ENCODE assay signal across 8 cellular contexts in the genomic region with DNA sequence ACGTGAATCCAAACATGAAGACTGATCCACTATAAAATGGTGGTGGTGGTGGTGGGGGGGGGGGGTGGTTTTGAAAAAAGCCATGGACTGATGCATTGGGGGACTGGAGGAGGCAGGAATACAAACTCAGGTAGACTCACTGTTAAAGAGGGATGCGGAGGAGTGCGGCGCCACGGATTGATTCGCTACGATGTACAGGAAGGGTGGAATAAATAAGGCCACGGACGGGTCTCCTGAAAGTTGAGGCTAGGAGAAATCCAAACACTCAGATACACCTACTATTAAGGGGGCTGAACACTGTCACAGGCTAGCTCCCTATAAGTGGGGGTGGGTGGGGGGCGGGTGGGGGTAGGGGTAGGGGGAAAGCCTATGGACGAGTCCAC. TPM values are rescaled to one million over a fixed set of nuclear protein-coding genes. Genes with fewer than 3 reads are reported as not detected.
DNase-seq lines count a peak whose midpoint lies in the region; ATAC-seq and TF ChIP-seq lines count a peak whose summit lies in the region.

No MANE protein-coding gene starts in this region.

- TF ChIP-seq CTCF in heart left ventricle (IDR thresholded peaks at IDR 0.05) (no peak), astrocyte of the cerebellum (IDR thresholded peaks at IDR 0.05; ENCODE audit: low read depth, low read length, missing control alignments) (no peak), uterus (IDR thresholded peaks at IDR 0.05) (no peak)

- no peak for ATAC-seq in heart left ventricle
- ATAC-seq in left ventricle myocardium superior: no peak
- ATAC-seq in memory B cell (ENCODE audit: low read depth): no peak
- no peak for ATAC-seq in HG02885 (IDR thresholded peaks at IDR 0.05; ENCODE audit: poor library complexity, unreplicated experiment)

- DNase-seq in heart left ventricle: no peak
- no peak for DNase-seq in left ventricle myocardium superior
- DNase-seq in astrocyte of the cerebellum (ENCODE audit: low read depth): no peak
- no peak for DNase-seq in memory B cell (ENCODE audit: low spot score in 2 of 2)
- no peak for DNase-seq in uterus
- DNase-seq in NCI-H1105 treated with DMSO at 0.1 percent for 48 hours (lab: John Stamatoyannopoulos, UW): no peak
- no peak for DNase-seq in NCI-H2081 (lab: John Stamatoyannopoulos, UW)

- H3K27ac ChIP-seq in heart left ventricle: peak overlapping the region in 11 of 12 donors; percentile 47 to 93 (median 82)
- peak overlapping the region; percentile 78 to 89 for H3K27ac ChIP-seq in uterus

- H3K36me3 Mint-ChIP-seq in memory B cell: peaks cover 11% of the 10 kb centered on the region

- H3K4me1 ChIP-seq in heart left ventricle: peaks cover 0 to 17% (median 6%) of the 10 kb centered on the region in 12 donors
- no peaks in the 10 kb centered on the region for H3K4me1 ChIP-seq in uterus

- 1 to 37% (median 18%) methylated on average over 11 of the region's 11 CpGs for WGBS in heart left ventricle, 4 donors

- peak overlapping the region; percentile 90 for H3K4me3 Mint-ChIP-seq in memory B cell

- H3K27me3 ChIP-seq in heart left ventricle: peaks cover 0 to 4% (median 0%) of the 10 kb centered on the region in 9 donors
- no peaks in the 10 kb centered on the region for H3K27me3 ChIP-seq in uterus

- H3K4me3 ChIP-seq in heart left ventricle: peak overlapping the region; percentile 39 to 90 (median 70)
- peak overlapping the region; percentile 66 for H3K4me3 ChIP-seq in astrocyte of the cerebellum (ENCODE audit: low read depth, low read length)
- peak overlapping the region; percentile 55 to 75 for H3K4me3 ChIP-seq in uterus

- in situ Hi-C loops in astrocyte of the cerebellum (cut with HindIII; ENCODE audit: low sequenced_read_pairs): no loop called here

- H3K27ac Mint-ChIP-seq in memory B cell: peak overlapping the region; percentile 89

- H3K9me3 Mint-ChIP-seq in memory B cell: no peaks in the 10 kb centered on the region

- TF ChIP-seq POLR2A in heart left ventricle (IDR thresholded peaks at IDR 0.05) (no peak), uterus (IDR thresholded peaks at IDR 0.05) (no peak)

- intact Hi-C loops in heart left ventricle (cut with DNase I): loop anchor here in 8 of 10 donors (5.0 to 10.0 kb wide), 9 partner anchors 65 to 457 kb away; a partner anchor contains a TSS
- intact Hi-C loops in left ventricle myocardium superior (cut with micrococcal nuclease): no loop called here
- intact Hi-C loops in uterus (cut with DNase I; ENCODE audit: low total_unique reads): no loop called here

- H3K4me1 Mint-ChIP-seq in memory B cell: peaks cover 20% of the 10 kb centered on the region

- H3K36me3 ChIP-seq in heart left ventricle (peaks cover 0 to 23% (median 6%) of the 10 kb centered on the region in 9 donors), uterus (no peaks in the 10 kb centered on the region)

- H3K9me3 ChIP-seq in heart left ventricle (no peaks in the 10 kb centered on the region), uterus (no peaks in the 10 kb centered on the region)

- H3K27me3 Mint-ChIP-seq in memory B cell: no peaks in the 10 kb centered on the region

RNA-seq across cellular contexts. Expression of a gene that starts 0.6 kb away (rescaled TPM):
- total RNA-seq in heart left ventricle (10 to 100 TPM; 23.7 to 35.3 (median 29.7) TPM), left ventricle myocardium superior (24.5 TPM), uterus (10 to 100 TPM; 18.2 to 34.2 (median 25.6) TPM)
- 10 to 100 TPM in 1 of 2 donors, 1 to 10 TPM in 1; 9.9 to 67.2 TPM for polyA plus RNA-seq in heart left ventricle

RNA-seq across cellular contexts. Expression of a gene that starts 9.2 kb away (rescaled TPM):
- 100 to 1,000 TPM in 3 of 9 donors, 10 to 100 TPM in 6; 74.4 to 132 (median 96.5) TPM for total RNA-seq in heart left ventricle
- 100 to 1,000 TPM; 113 to 193 TPM for polyA plus RNA-seq in heart left ventricle
- total RNA-seq in left ventricle myocardium superior: 86.5 TPM
- 100 to 1,000 TPM in 2 of 4 donors, 10 to 100 TPM in 2; 58.2 to 900 (median 216) TPM for total RNA-seq in uterus

RNA-seq across cellular contexts. Expression of a gene that starts 20.0 kb away (rescaled TPM):
- total RNA-seq in heart left ventricle (10 to 100 TPM in 2 of 9 donors, 1 to 10 TPM in 6, under 1 TPM in 1; 0.98 to 24.7 (median 1.9) TPM), left ventricle myocardium superior (2.1 TPM), uterus (1 to 10 TPM in 2 of 4 donors, under 1 TPM in 1, not detected in 1; 0.51 to 2.0 (median 1.7) TPM)
- 1 to 10 TPM; 1.2 to 1.6 TPM for polyA plus RNA-seq in heart left ventricle

RNA-seq across cellular contexts. Expression of a gene that starts 30.1 kb away (rescaled TPM):
- total RNA-seq in heart left ventricle: 10 to 100 TPM in 5 of 9 donors, 1 to 10 TPM in 4; 7.1 to 20.5 (median 11.2) TPM
- 10 to 100 TPM; 11.3 to 20.5 TPM for polyA plus RNA-seq in heart left ventricle
- total RNA-seq in left ventricle myocardium superior: 9.4 TPM
- 1 to 10 TPM in 2 of 4 donors, not detected in 2; 1.2 to 1.5 TPM for total RNA-seq in uterus

Comparison
In these comparisons a context has a peak if more than half of its experiments do, and no peak if none do; other contexts are left out.
1. intact Hi-C loops: an anchor here in heart left ventricle (5.0 to 10.0 kb wide); none called in left ventricle myocardium superior and uterus.